Comparison of ENCODE assay signal across 9 cellular contexts in genomic region chr15:63045438-63046278, GRCh38. TPM values are rescaled to one million over a fixed set of nuclear protein-coding genes. Genes with fewer than 3 reads are reported as not detected.
DNase-seq lines count a peak whose midpoint lies in the region; ATAC-seq, FAIRE-seq and TF ChIP-seq lines count a peak whose summit lies in the region.
"Had no signal": no experiment of that assay in that cellular context is flagged by ENCODE, and none has a peak within 500 bp of the region (broad histone marks: within the 10 kb centered on the region; RNA-seq: fewer than 3 reads in every experiment).

No MANE protein-coding gene starts in this region.

- 25% methylated on average over 4 of the region's 7 CpGs for WGBS in mesenchymal stem cell

- ATAC-seq in T-helper 17 cell: no peak
- ATAC-seq in GM21381 (IDR thresholded peaks at IDR 0.05; ENCODE audit: unreplicated experiment): no peak
- ATAC-seq: activated CD8-positive, alpha-beta T cell treated with anti-CD3 and anti-CD28 coated beads, Interleukin-2, amount 10 ng/mL, durations not matched to agents 7 days and 5 days had no signal

- H3K79me1 ChIP-seq in mesenchymal stem cell (replicated peaks; ENCODE audit: low read length, poor library complexity, severe bottlenecking): no peaks in the 10 kb centered on the region

- H3K36me3 ChIP-seq in bronchial epithelial cell (ENCODE audit: control insufficient read depth, insufficient read depth, low read length) (peaks cover 6% of the 10 kb centered on the region), mesenchymal stem cell (ENCODE audit: control insufficient read depth in 1 of 2, insufficient read depth in 2 of 2, low read depth in 1 of 2, low read length in 2 of 2) (peaks cover 0 to 34% of the 10 kb centered on the region in 2 experiments), tibial artery (peaks cover 11 to 42% (median 32%) of the 10 kb centered on the region in 3 donors)

- peaks cover 7% of the 10 kb centered on the region for H3K4me1 ChIP-seq in mesenchymal stem cell (ENCODE audit: control insufficient read depth, insufficient read depth, low read depth, low read length)
- H3K4me1 ChIP-seq in tibial artery: peaks cover 0 to 47% (median 33%) of the 10 kb centered on the region in 4 donors

- H3K9me3 Mint-ChIP-seq in HFFc6: peaks cover 13% of the 10 kb centered on the region

- H3K27ac Mint-ChIP-seq in HFFc6 (peak overlapping the region; percentile 96), T-helper 17 cell (no peak overlapping the region)
- H3K27ac Mint-ChIP-seq: activated CD8-positive, alpha-beta T cell treated with anti-CD3 and anti-CD28 coated beads, Interleukin-2, amount 10 ng/mL, durations not matched to agents 7 days and 5 days had no signal

- H3K27me3 ChIP-seq in bronchial epithelial cell (ENCODE audit: control insufficient read depth, insufficient read depth, low read length) (no peaks in the 10 kb centered on the region), mesenchymal stem cell (ENCODE audit: control insufficient read depth in 1 of 2, insufficient read depth in 1 of 2, low read length in 2 of 2) (peaks cover 0 to 5% of the 10 kb centered on the region in 2 experiments), tibial artery (no peaks in the 10 kb centered on the region)

- H4K8ac ChIP-seq in mesenchymal stem cell (ENCODE audit: low read length): no peak overlapping the region

- no peak for TF ChIP-seq CTCF in HFFc6 (IDR thresholded peaks at IDR 0.05)
- no peak for TF ChIP-seq CTCF in bronchial epithelial cell (IDR thresholded peaks at IDR 0.05; ENCODE audit: insufficient read depth, low read length, severe bottlenecking)
- no peak for TF ChIP-seq CTCF in tibial artery (IDR thresholded peaks at IDR 0.05)

- H2AK5ac ChIP-seq in mesenchymal stem cell (ENCODE audit: low read length, severe bottlenecking): peak overlapping the region; percentile 62

- no peak overlapping the region for H2BK120ac ChIP-seq in mesenchymal stem cell (ENCODE audit: low read depth, low read length)

- H3K4me3 Mint-ChIP-seq in HFFc6 (peak overlapping the region; percentile 100), T-helper 17 cell (no peak overlapping the region)
- H3K4me3 Mint-ChIP-seq: activated CD8-positive, alpha-beta T cell treated with anti-CD3 and anti-CD28 coated beads, Interleukin-2, amount 10 ng/mL, durations not matched to agents 7 days and 5 days had no signal

- H3K14ac ChIP-seq in mesenchymal stem cell (ENCODE audit: low read length in 2 of 2): no peak overlapping the region

- no peaks in the 10 kb centered on the region for H3K9me3 ChIP-seq in mesenchymal stem cell (ENCODE audit: control insufficient read depth, low read length)
- H3K9me3 ChIP-seq in tibial artery: no peaks in the 10 kb centered on the region
- H3K9me3 ChIP-seq in T-helper 17 cell (ENCODE audit: control insufficient read depth, low read length, poor library complexity, severe bottlenecking): no peaks in the 10 kb centered on the region

- DNase-seq in HFFc6 (no peak), bronchial epithelial cell (ENCODE audit: low read depth) (no peak), mesenchymal stem cell (peak; percentile 42), tibial artery (no peak), T-helper 17 cell (no peak), NCI-H1694 (lab: John Stamatoyannopoulos, UW) (no peak)
- DNase-seq: activated CD8-positive, alpha-beta T cell treated with anti-CD3 and anti-CD28 coated beads, Interleukin-2, amount 10 ng/mL, durations not matched to agents 7 days and 5 days; anterior cingulate cortex had no signal

- no peak overlapping the region for H4K91ac ChIP-seq in mesenchymal stem cell (ENCODE audit: low read length)

- H3K27ac ChIP-seq in mesenchymal stem cell (ENCODE audit: low read length, poor library complexity, severe bottlenecking): peak overlapping the region; percentile 100
- H3K27ac ChIP-seq in tibial artery: peak overlapping the region; percentile 93 to 97

- H3K4me1 Mint-ChIP-seq in HFFc6 (ENCODE audit: low read depth) (peaks cover 61% of the 10 kb centered on the region), T-helper 17 cell (peaks cover 27% of the 10 kb centered on the region)

- H3K4ac ChIP-seq in mesenchymal stem cell (ENCODE audit: low read depth in 1 of 2, low read length in 2 of 2): no peak overlapping the region

- H3K4me3 ChIP-seq in bronchial epithelial cell (ENCODE audit: low read depth, low read length): peak overlapping the region; percentile 79
- H3K4me3 ChIP-seq in mesenchymal stem cell (ENCODE audit: insufficient read depth in 1 of 2, low read depth in 1 of 2, low read length in 2 of 2): peak overlapping the region in 1 of 2 experiments; percentile 41
- peak overlapping the region; percentile 90 to 95 for H3K4me3 ChIP-seq in tibial artery

- peak overlapping the region; percentile 37 for H3K9ac ChIP-seq in mesenchymal stem cell (ENCODE audit: low read length)

- H3K36me3 Mint-ChIP-seq in HFFc6 (ENCODE audit: low read depth) (peaks cover 74% of the 10 kb centered on the region), T-helper 17 cell (ENCODE audit: low read depth) (peaks cover 2% of the 10 kb centered on the region)

- H2AFZ ChIP-seq in mesenchymal stem cell (ENCODE audit: low read depth, low read length): no peak overlapping the region

- no peak overlapping the region for H2BK12ac ChIP-seq in mesenchymal stem cell (ENCODE audit: low read length in 2 of 2)

- no peak for FAIRE-seq in bronchial epithelial cell (lab: Jason Lieb, UNC)

- no peak overlapping the region for H3K18ac ChIP-seq in mesenchymal stem cell (ENCODE audit: low read depth in 1 of 2, low read length in 2 of 2)

- H2BK5ac ChIP-seq in mesenchymal stem cell (ENCODE audit: low read depth, low read length, poor library complexity, severe bottlenecking): no peak overlapping the region

- no peak overlapping the region for H3K23ac ChIP-seq in mesenchymal stem cell (ENCODE audit: low read length in 2 of 2)

- intact Hi-C loops in tibial artery (cut with DNase I; ENCODE audit: low total_unique reads): loop anchor here (5.0 kb wide), 2 partner anchors 47 to 357 kb away; no protein-coding TSS in a partner anchor

- H3K4me2 ChIP-seq in mesenchymal stem cell (ENCODE audit: low read length, poor library complexity, severe bottlenecking): peak overlapping the region; percentile 86

- no peak overlapping the region for H2BK15ac ChIP-seq in mesenchymal stem cell (ENCODE audit: low read depth, poor library complexity, severe bottlenecking)

- H3K27me3 Mint-ChIP-seq in HFFc6 (ENCODE audit: insufficient read depth) (peaks cover 57% of the 10 kb centered on the region), T-helper 17 cell (peaks cover 61% of the 10 kb centered on the region)

RNA-seq across cellular contexts. Expression of gene TPM1, which starts 3.1 kb away (rescaled TPM):
- 1,000 to 10,000 TPM; 1,264 to 1,620 (median 1,342) TPM for total RNA-seq in HFFc6 (2021; fragmentation: NEBNext Ultra II Directional; extraction: Animal tissue kit (Norgen Biotek cat#: 25700))
- 111 and 190 TPM in 2 replicates for total RNA-seq in bronchial epithelial cell
- polyA plus RNA-seq in mesenchymal stem cell (2013, experiment 1 of 2): 825 TPM
- polyA plus RNA-seq in mesenchymal stem cell (2013, experiment 2 of 2): 826 TPM
- 10 to 100 TPM; 10.4 to 32.4 TPM for total RNA-seq in T-helper 17 cell
